In genomic region chr2:8622199-8622911, GRCh38 we compare ENCODE assay signal across 17 cellular contexts.
"Had no signal": no experiment of that assay in that cellular context is flagged by ENCODE, and none has a peak within 500 bp of the region (broad histone marks: within the 10 kb centered on the region; RNA-seq: fewer than 3 reads in every experiment).

No MANE protein-coding gene starts in this region.

- ATAC-seq: activated CD4-positive, CD25-positive, alpha-beta regulatory T cell treated with anti-CD3 and anti-CD28 coated beads, Interleukin-2, amount 50 U/mL, for 24 hours; activated naive CD4-positive, alpha-beta T cell treated with anti-CD3 and anti-CD28 coated beads, Interleukin-2, amount 50 U/mL, for 72 hours; left lung; natural killer cell had no signal

- H3K4me3 Mint-ChIP-seq: central memory CD8-positive, alpha-beta T cell; natural killer cell had no signal

- H3K4me1 Mint-ChIP-seq: central memory CD8-positive, alpha-beta T cell had no signal

- H3K27me3 Mint-ChIP-seq: brain had no signal

- H3K9me3 ChIP-seq: left lung, tibial nerve, vagina had no signal

- H3K4me3 ChIP-seq: left lung, tibial nerve, vagina had no signal

- H3K4me1 ChIP-seq: left lung, tibial nerve, vagina had no signal

- FAIRE-seq: keratinocyte had no signal

- H3K9me3 Mint-ChIP-seq: activated naive CD4-positive, alpha-beta T cell treated with anti-CD3 and anti-CD28 coated beads, Interleukin-2, amount 50 U/mL, for 72 hours; central memory CD8-positive, alpha-beta T cell; natural killer cell had no signal

- H3K27ac ChIP-seq: left lung, tibial nerve had no signal

- H3K36me3 Mint-ChIP-seq: activated naive CD4-positive, alpha-beta T cell treated with anti-CD3 and anti-CD28 coated beads, Interleukin-2, amount 50 U/mL, for 72 hours; brain; natural killer cell had no signal

- H3K27me3 ChIP-seq: left lung, tibial nerve, vagina had no signal

- H3K36me3 ChIP-seq: left lung, tibial nerve, vagina had no signal

- DNase-seq: activated CD4-positive, alpha-beta T cell treated with anti-CD3 and anti-CD28 coated beads, Interleukin-2, amount 50 U/mL, for 4 hours; cortex of kidney; effector CD8-positive, alpha-beta T cell; foreskin fibroblast; hippocampal formation; natural killer cell; stimulated activated CD4-positive, alpha-beta T cell treated with anti-CD3 and anti-CD28 coated beads, Interleukin-1b, Interleukin-23, amount 100 ng/mL, for 48 hours; substantia nigra; T-helper 9 cell had no signal
